8 cellular contexts compared by ENCODE assay signal in genomic region chr1:25819496-25820246, GRCh38. TPM values are rescaled to one million over a fixed set of nuclear protein-coding genes. Genes with fewer than 3 reads are reported as not detected.
DNase-seq lines count a peak whose midpoint lies in the region; ATAC-seq and TF ChIP-seq lines count a peak whose summit lies in the region.

Gene MTFR1L (plus strand): TSS chr1:25819954. CDS start chr1:25823105, 3,151 bp downstream.

- no peak for TF ChIP-seq CTCF in GM12864 (IDR thresholded peaks at IDR 0.05; ENCODE audit: low read depth, low read length, missing control alignments)
- no peak for TF ChIP-seq CTCF in HFF-Myc (IDR thresholded peaks at IDR 0.05; ENCODE audit: low read depth, low read length, missing control alignments)
- no peak for TF ChIP-seq CTCF in NB4 (IDR thresholded peaks at IDR 0.05; ENCODE audit: low read depth, low read length)
- TF ChIP-seq CTCF in prostate gland (IDR thresholded peaks at IDR 0.05), result peak in 1 of 4 experiments; percentile 29

- intact Hi-C loops in left cardiac atrium (cut with DNase I), result no loop called here
- intact Hi-C loops in prostate gland (cut with DNase I), result no loop called here

- DNase-seq in GM12864 (ENCODE audit: low read depth), result peak; percentile 76
- DNase-seq in HFF-Myc (ENCODE audit: extremely low read depth, low read depth), result no peak
- peak; percentile 91 for DNase-seq in NB4 (ENCODE audit: low read depth)
- DNase-seq in T-helper 1 cell, result peak; percentile 88 to 93 (median 91)
- peak; percentile 91 for DNase-seq in left cardiac atrium
- DNase-seq in prostate gland (ENCODE audit: low spot score), result peak; percentile 86

- H3K27ac ChIP-seq in adipose tissue (ENCODE audit: low read depth, low read length) (no peak within 1 kb of the TSS), prostate gland (peak within 1 kb of the TSS; percentile 77 to 87), urinary bladder (ENCODE audit: low read depth) (peak within 1 kb of the TSS; percentile 81)

- H3K4me3 ChIP-seq in GM12864 (ENCODE audit: low read depth, low read length) (peak within 1 kb of the TSS; percentile 83), HFF-Myc (replicated peaks; ENCODE audit: low read depth, low read length) (peak within 1 kb of the TSS; percentile 85), NB4 (ENCODE audit: low read depth, low read length) (peak within 1 kb of the TSS; percentile 78), prostate gland (peak within 1 kb of the TSS; percentile 78 to 86), urinary bladder (ENCODE audit: low read depth, low read length) (peak within 1 kb of the TSS; percentile 82)

- TF ChIP-seq POLR2A in NB4 (IDR thresholded peaks at IDR 0.05; ENCODE audit: extremely low read depth, insufficient read length), result peak; percentile 90
- peak; percentile 92 for TF ChIP-seq POLR2A in prostate gland (IDR thresholded peaks at IDR 0.05)

- no peaks in the 10 kb centered on the region for H3K9me3 ChIP-seq in prostate gland

- no peaks in the 10 kb centered on the region for H3K27me3 ChIP-seq in prostate gland (replicated peaks; ENCODE audit: insufficient read depth)

- peak; percentile 94 for ATAC-seq in left cardiac atrium

- H3K4me1 ChIP-seq in prostate gland (replicated peaks) (peaks cover 11% of the 10 kb centered on the region), urinary bladder (ENCODE audit: insufficient read depth) (no peaks in the 10 kb centered on the region)

- 0 to 1% (median 0%) methylated on average over 37 to 64 of the region's 64 CpGs for WGBS in adipose tissue, 3 donors
- 1% methylated on average over 62 of the region's 64 CpGs for WGBS in prostate gland
- under 1% methylated on average over 64 of the region's 64 CpGs for WGBS in urinary bladder

- H3K36me3 ChIP-seq in prostate gland (no peaks in the 10 kb centered on the region), urinary bladder (ENCODE audit: insufficient read depth) (no peaks in the 10 kb centered on the region)

RNA-seq across cellular contexts. Expression of gene MTFR1L, which starts in this region (rescaled TPM):
- 10 to 100 TPM; 28.7 to 52.7 (median 49.7) TPM for polyA plus RNA-seq in adipose tissue
- 100 to 1,000 TPM; 126 to 139 TPM for total RNA-seq in left cardiac atrium
- 100 to 1,000 TPM in 1 of 2 donors, 10 to 100 TPM in 1; 82.2 to 112 TPM for total RNA-seq in prostate gland
- total RNA-seq in urinary bladder, result 23.7 TPM
- 95.3 TPM for polyA plus RNA-seq in urinary bladder
